2 cellular contexts compared by ENCODE assay signal in genomic region chr1:186722711-186723309, GRCh38.
A peak's percentile ranks its signal among the peaks of the same experiment; 100 is the strongest.
TF ChIP-seq lines count a peak whose summit lies in the region.

No MANE protein-coding gene starts in this region.

TF ChIP-seq in A549, 52 proteins besides CTCF, POLR2A, EP300 and RAD21:
- no peak for TF ChIP-seq HMGXB4 (CRISPR knock-in tag; IDR thresholded peaks at IDR 0.05; ENCODE audit: borderline replicate concordance)
- peak; percentile 12; the same call in 1 of the 3 replicates for TF ChIP-seq SMC3 (IDR thresholded peaks at IDR 0.05)

TF ChIP-seq in H1, 55 proteins besides CTCF, POLR2A, EP300 and RAD21 (continued from another document):
- TF ChIP-seq CHD7 (IDR thresholded peaks at IDR 0.05; ENCODE audit: insufficient replicate concordance, low read length) (no peak), RFX5 (IDR thresholded peaks at IDR 0.05; ENCODE audit: borderline replicate concordance, low read depth, low read length) (no peak), SP2 (IDR thresholded peaks at IDR 0.05; ENCODE audit: low read length) (no peak), FOSL1 (IDR thresholded peaks at IDR 0.05; ENCODE audit: insufficient read depth, low read depth, low read length) (no peak), MAFK (IDR thresholded peaks at IDR 0.05; ENCODE audit: low read depth, low read length) (no peak), NRF1 (IDR thresholded peaks at IDR 0.05; ENCODE audit: low read depth, low read length) (no peak), CREB1 (IDR thresholded peaks at IDR 0.05) (no peak)
